ENCODE assay signal across 31 cellular contexts in genomic region chr5:93497101-93497500, GRCh38.
DNase-seq lines count a peak whose midpoint lies in the region; ATAC-seq, FAIRE-seq and TF ChIP-seq lines count a peak whose summit lies in the region.
"Had no signal": no experiment of that assay in that cellular context is flagged by ENCODE, and none has a peak within 500 bp of the region (broad histone marks: within the 10 kb centered on the region; RNA-seq: fewer than 3 reads in every experiment).

No MANE protein-coding gene starts in this region.

- no peaks in the 10 kb centered on the region for H3K36me3 ChIP-seq in endothelial cell of umbilical vein (ENCODE audit: control insufficient read depth in 2 of 2, extremely low read depth in 1 of 2, insufficient read depth in 2 of 2, low read length in 2 of 2)
- no peaks in the 10 kb centered on the region for H3K36me3 ChIP-seq in mesodermal cell (ENCODE audit: control insufficient read depth, insufficient read depth, low read length)
- H3K36me3 ChIP-seq in hepatocyte (replicated peaks; ENCODE audit: insufficient read depth, low read depth) = no peaks in the 10 kb centered on the region
- H3K36me3 ChIP-seq: heart right ventricle, upper lobe of left lung had no signal

- no peaks in the 10 kb centered on the region for H3K79me2 ChIP-seq in endothelial cell of umbilical vein (ENCODE audit: control insufficient read depth, insufficient read depth, low read length)
- H3K79me2 ChIP-seq in hepatocyte = no peaks in the 10 kb centered on the region

- H3K4me2 ChIP-seq in endothelial cell of umbilical vein (ENCODE audit: insufficient read depth, low read length) (peak overlapping the region; percentile 71), hepatocyte (no peak overlapping the region)
- H3K4me2 ChIP-seq: SK-N-SH had no signal

- no peak for TF ChIP-seq CTCF in endothelial cell of umbilical vein (IDR thresholded peaks at IDR 0.05; ENCODE audit: extremely low read depth in 1 of 2, insufficient read depth in 1 of 2, low read depth in 1 of 2, low read length in 2 of 2)
- TF ChIP-seq CTCF in hepatocyte (IDR thresholded peaks at IDR 0.05; ENCODE audit: poor library complexity) = no peak

- WGBS in mesodermal cell (ENCODE audit: insufficient coverage in 2 of 2), 2 experiments = no CpG with 5 or more reads among the region's 4 CpGs
- 83% methylated on average over 4 of the region's 4 CpGs for WGBS in hepatocyte (ENCODE audit: low lambda C conversion rate, missing lambda C conversion rate)

- peak; percentile 62 for FAIRE-seq in endothelial cell of umbilical vein (lab: Jason Lieb, UNC)
- FAIRE-seq in RCC 7860 (lab: Jason Lieb, UNC) = no peak

- POLR2A ChIA-PET in endothelial cell of umbilical vein (lab: Charles Lee) = no interaction called here

- ATAC-seq in GM19397 (IDR thresholded peaks at IDR 0.05; ENCODE audit: unreplicated experiment) = no peak
- ATAC-seq: activated CD8-positive, alpha-beta memory T cell treated with anti-CD3 and anti-CD28 coated beads, Interleukin-2, amount 10 ng/mL, durations not matched to agents 7 days and 5 days; activated T-cell treated with anti-CD3 and anti-CD28 coated beads, Interleukin-2, amount 50 U/mL, for 4 hours; foreskin keratinocyte; heart right ventricle; naive thymus-derived CD4-positive, alpha-beta T cell; stimulated activated memory B cell treated with anti-CD40 and anti-IgM and Interleukin-4, amounts not matched to agents 10 μg/mL and 1 μg/mL and 100 μg/mL, for 72 hours had no signal

- peak overlapping the region; percentile 39 for H3K9ac ChIP-seq in endothelial cell of umbilical vein (replicated peaks; ENCODE audit: extremely low read depth, insufficient read depth, low read length)
- H3K9ac ChIP-seq: SK-N-SH had no signal

- H2AFZ ChIP-seq in endothelial cell of umbilical vein (ENCODE audit: low read depth, low read length) = peak overlapping the region; percentile 48
- no peak overlapping the region for H2AFZ ChIP-seq in hepatocyte

- H3K4me3 ChIP-seq in endothelial cell of umbilical vein (replicated peaks in 1 of 3; ENCODE audit: insufficient read depth in 1 of 3, low read depth in 1 of 3, low read length in 3 of 3) (no peak overlapping the region), mesodermal cell (ENCODE audit: extremely low read depth, insufficient read depth, low read length, poor library complexity, severe bottlenecking) (no peak overlapping the region), hepatocyte (no peak overlapping the region)
- H3K4me3 ChIP-seq: heart right ventricle, upper lobe of left lung had no signal

- H3K9me1 ChIP-seq in endothelial cell of umbilical vein (replicated peaks; ENCODE audit: control insufficient read depth, extremely low read depth, insufficient read depth, low read length) = no peaks in the 10 kb centered on the region

- no peaks in the 10 kb centered on the region for H3K9me2 ChIP-seq in hepatocyte (replicated peaks; ENCODE audit: insufficient read depth)
- H3K9me2 ChIP-seq: SK-N-SH had no signal

- H3K9me3 ChIP-seq in endothelial cell of umbilical vein (replicated peaks; ENCODE audit: control insufficient read depth, insufficient read depth, low read length) = no peaks in the 10 kb centered on the region
- H3K9me3 ChIP-seq in mesodermal cell (ENCODE audit: control insufficient read depth, low read length) = no peaks in the 10 kb centered on the region
- H3K9me3 ChIP-seq in hepatocyte (ENCODE audit: low read depth) = no peaks in the 10 kb centered on the region
- H3K9me3 ChIP-seq: Caco-2, heart right ventricle, SK-N-SH, upper lobe of left lung had no signal

- intact Hi-C loops in endothelial cell of umbilical vein (cut with micrococcal nuclease) = loop anchor here (1.0 to 2.0 kb wide), 2 partner anchors 84 to 138 kb away; partner anchors contain the start of gene NR2F1-AS1

- H3K4me1 ChIP-seq in endothelial cell of umbilical vein (ENCODE audit: control insufficient read depth, extremely low read depth, insufficient read depth, low read length) = peaks cover 11% of the 10 kb centered on the region
- peaks cover 4% of the 10 kb centered on the region for H3K4me1 ChIP-seq in mesodermal cell (ENCODE audit: control insufficient read depth, insufficient read depth, low read length, poor library complexity, severe bottlenecking)
- H3K4me1 ChIP-seq in hepatocyte (ENCODE audit: insufficient read depth) = no peaks in the 10 kb centered on the region
- H3K4me1 ChIP-seq: Caco-2, foreskin keratinocyte, heart right ventricle, upper lobe of left lung had no signal

- CTCF ChIA-PET in endothelial cell of umbilical vein (lab: Charles Lee) = interaction anchor here (0.6 to 1.2 kb wide), 5 partner anchors 18 to 419 kb away, joined by 3 to 6 read pairs (median 3); no protein-coding TSS in a partner anchor

- DNase-seq in DMS153 (lab: John Stamatoyannopoulos, UW) = peak; percentile 0
- peak; percentile 30 for DNase-seq in amniotic epithelial cell (ENCODE audit: low read depth)
- DNase-seq in endothelial cell of umbilical vein (ENCODE audit: low read depth, low spot score) = peak; percentile 86
- DNase-seq in hepatocyte (ENCODE audit: low spot score) = no peak
- DNase-seq in RCC 7860 (ENCODE audit: low spot score) = no peak
- DNase-seq in anterior cingulate cortex (lab: John Stamatoyannopoulos, UW) = no peak
- DNase-seq: activated B cell treated with CpG ODN at 0.5 μM for 24 hours; activated CD8-positive, alpha-beta memory T cell treated with anti-CD3 and anti-CD28 coated beads, Interleukin-2, amount 10 ng/mL, durations not matched to agents 7 days and 5 days; activated gamma-delta T cell; activated naive CD8-positive, alpha-beta T cell treated with anti-CD3 and anti-CD28 coated beads for 36 hours; activated T-cell treated with anti-CD3 and anti-CD28 coated beads, Interleukin-2, amount 50 U/mL, for 4 hours; Caco-2; DND-41; foreskin keratinocyte; heart right ventricle; HFFc6; KG1; MM.1S; naive thymus-derived CD4-positive, alpha-beta T cell; NCI-H1105 treated with DMSO at 0.1 percent for 48 hours; NCI-H187 treated with DMSO at 0.1 percent for 48 hours; NCI-H524 treated with DMSO at 0.1 percent for 48 hours; occipital lobe; OCI-M1; SK-N-SH; stimulated activated CD4-positive, alpha-beta T cell treated with anti-CD3 and anti-CD28 coated beads, Interleukin-15, amount 100 ng/mL, for 24 hours; upper lobe of left lung had no signal

- H3K27me3 ChIP-seq in endothelial cell of umbilical vein (ENCODE audit: control insufficient read depth in 2 of 2, insufficient read depth in 2 of 2, low read length in 2 of 2) (no peaks in the 10 kb centered on the region), hepatocyte (no peaks in the 10 kb centered on the region)
- H3K27me3 ChIP-seq: heart right ventricle, upper lobe of left lung had no signal

- dilution Hi-C loops in endothelial cell of umbilical vein (cut with MboI; ENCODE audit: extremely low pct_ligation_motif_present, low sequenced_read_pairs) = no loop called here

- H3K27ac ChIP-seq in endothelial cell of umbilical vein (ENCODE audit: insufficient read depth, low read depth, low read length) = peak overlapping the region; percentile 70
- H3K27ac ChIP-seq in mesodermal cell (ENCODE audit: low read depth, low read length, severe bottlenecking) = peak overlapping the region; percentile 3
- H3K27ac ChIP-seq in hepatocyte = no peak overlapping the region
- H3K27ac ChIP-seq: epithelial cell of prostate, foreskin keratinocyte, heart right ventricle, upper lobe of left lung had no signal

- no peaks in the 10 kb centered on the region for H4K20me1 ChIP-seq in endothelial cell of umbilical vein (replicated peaks; ENCODE audit: control insufficient read depth, extremely low read depth, insufficient read depth, low read length)
- H4K20me1 ChIP-seq in hepatocyte (ENCODE audit: insufficient read depth, poor library complexity, severe bottlenecking) = no peaks in the 10 kb centered on the region

- no peak for TF ChIP-seq POLR2A in endothelial cell of umbilical vein (IDR thresholded peaks at IDR 0.05; ENCODE audit: low read depth, low read length)

- no TSS peak for BruUV-seq in endothelial cell of umbilical vein (replicated peaks; lab: Mats Ljungman, UMichigan)

TF ChIP-seq in endothelial cell of umbilical vein, 7 proteins besides CTCF, POLR2A, EP300 and RAD21:
- peak; percentile 45 for TF ChIP-seq POLR2AphosphoS5 (IDR thresholded peaks at IDR 0.05; ENCODE audit: insufficient read depth, low read depth, low read length)
- TF ChIP-seq EZH2 (IDR thresholded peaks at IDR 0.05; ENCODE audit: borderline replicate concordance, low read depth, low read length, severe bottlenecking) = no peak
- no peak for TF ChIP-seq MYC (IDR thresholded peaks at IDR 0.05; ENCODE audit: low read depth, low read length)
- TF ChIP-seq GATA2 (IDR thresholded peaks at IDR 0.05; ENCODE audit: insufficient read depth, insufficient read length, low read depth, low read length) = no peak
- TF ChIP-seq FOS (IDR thresholded peaks at IDR 0.05; ENCODE audit: borderline replicate concordance, insufficient read depth, low read length) = peak; percentile 4
- TF ChIP-seq MAX (IDR thresholded peaks at IDR 0.05; ENCODE audit: insufficient read depth, insufficient read length) = no peak
- TF ChIP-seq JUN (IDR thresholded peaks at IDR 0.05; ENCODE audit: borderline replicate concordance, insufficient read depth, insufficient read length, low read depth) = peak; percentile 43

Comparison
In these comparisons a context has a peak if more than half of its experiments do, and no peak if none do; other contexts are left out.
1. DNase-seq: peak in DMS153 (single experiment), amniotic epithelial cell (single experiment) and endothelial cell of umbilical vein (single experiment); none in hepatocyte (single experiment), RCC 7860 (single experiment) and anterior cingulate cortex (0 of 58).